22 cellular contexts compared by ENCODE assay signal in the genomic region with DNA sequence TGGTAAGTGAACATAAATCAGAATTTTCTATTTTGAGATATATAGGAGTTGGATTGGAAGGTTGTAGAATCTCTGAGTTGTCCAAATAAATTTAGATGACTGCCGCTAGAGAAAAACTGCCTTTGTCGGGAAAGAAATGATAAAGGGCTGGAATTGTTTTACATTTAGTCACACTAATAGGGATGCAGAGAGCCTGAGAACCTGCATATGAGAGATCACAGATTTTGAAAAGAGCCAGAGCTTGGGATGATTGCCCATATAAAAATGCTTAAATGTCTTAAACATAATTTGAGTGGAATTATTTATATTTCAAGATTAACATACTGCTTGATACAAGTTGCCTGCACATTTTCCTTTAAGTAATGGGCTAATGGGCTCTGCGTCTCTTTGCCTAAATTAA.
A peak's percentile ranks its signal among the peaks of the same experiment; 100 is the strongest.
DNase-seq lines count a peak whose midpoint lies in the region; TF ChIP-seq lines count a peak whose summit lies in the region.
"Had no signal": no experiment of that assay in that cellular context is flagged by ENCODE, and none has a peak within 500 bp of the region (broad histone marks: within the 10 kb centered on the region; RNA-seq: fewer than 3 reads in every experiment).

No MANE protein-coding gene starts in this region.

- TF ChIP-seq EP300 in SK-N-SH (IDR thresholded peaks at IDR 0.05; ENCODE audit: borderline replicate concordance in 1 of 2, low read depth in 1 of 2, low read length in 1 of 2): 0 out of 4 replicates have a peak, but pooled peaks of 1 of the 2 experiments have one; percentile 47

- H3K36me3 ChIP-seq in BE2C: no peaks in the 10 kb centered on the region
- no peaks in the 10 kb centered on the region for H3K36me3 ChIP-seq in SK-N-SH (replicated peaks in 1 of 2; ENCODE audit: control insufficient read depth in 1 of 2, insufficient read depth in 2 of 2, low read length in 1 of 2)
- H3K36me3 ChIP-seq: BLaER1 had no signal

- POLR2A ChIA-PET in SK-N-SH (lab: Yijun Ruan, JAX): no interaction called here

- H3K9me3 ChIP-seq in BE2C (no peaks in the 10 kb centered on the region), SK-N-SH (peaks cover 5% of the 10 kb centered on the region; the same call in 1 of the 2 replicates)
- H3K9me3 ChIP-seq: A549 had no signal

- H3K9ac ChIP-seq in SK-N-SH: no peak overlapping the region
- H3K9ac ChIP-seq: BLaER1 had no signal

- H3K4me2 ChIP-seq in SK-N-SH: no peak overlapping the region
- H3K4me2 ChIP-seq: A549, BLaER1 had no signal

- peaks cover 22% of the 10 kb centered on the region for H3K4me1 ChIP-seq in BE2C
- peaks cover 0 to 4% of the 10 kb centered on the region in 2 experiments; a peak in 2 of 4 replicates for H3K4me1 ChIP-seq in SK-N-SH (ENCODE audit: control insufficient read depth in 1 of 2, insufficient read depth in 2 of 2, low read depth in 1 of 2, low read length in 1 of 2)
- H3K4me1 ChIP-seq: A549, BLaER1 had no signal

- no peaks in the 10 kb centered on the region for H3F3A ChIP-seq in SK-N-SH (replicated peaks; ENCODE audit: insufficient read depth)

- TF ChIP-seq RAD21 in SK-N-SH (IDR thresholded peaks at IDR 0.05; ENCODE audit: low read length): no peak

- H3K27ac ChIP-seq in SK-N-SH (ENCODE audit: low read depth in 2 of 2, low read length in 1 of 2): no peak overlapping the region; a peak in 1 of 4 replicates
- H3K27ac ChIP-seq: 22Rv1, A549, BLaER1 had no signal

- 19% methylated on average over 3 of the region's 3 CpGs for WGBS in SK-N-SH (ENCODE audit: low lambda C conversion rate)

- H3K27me3 ChIP-seq in BE2C: no peaks in the 10 kb centered on the region
- H3K27me3 ChIP-seq in SK-N-SH (ENCODE audit: insufficient read depth): no peaks in the 10 kb centered on the region
- H3K27me3 ChIP-seq: BLaER1 had no signal

- H3K4me3 ChIP-seq in BE2C (ENCODE audit: low read depth, low read length) (peak overlapping the region; percentile 19), SK-N-SH (ENCODE audit: low read depth in 2 of 2, low read length in 1 of 2) (no peak overlapping the region)
- H3K4me3 ChIP-seq: A549, BLaER1, GM12878 had no signal

- H4K20me1 ChIP-seq in SK-N-SH (ENCODE audit: insufficient read depth): no peaks in the 10 kb centered on the region
- H4K20me1 ChIP-seq: BLaER1 had no signal

- no peaks in the 10 kb centered on the region; the same call in 1 of the 2 replicates for H3K79me2 ChIP-seq in SK-N-SH (ENCODE audit: insufficient read depth)

- DNase-seq in BE2C (no peak), SK-N-SH (no peak), amniotic epithelial cell (ENCODE audit: low read depth) (peak; percentile 1), NCI-H1092 (lab: John Stamatoyannopoulos, UW) (no peak), T-helper 9 cell (no peak)
- DNase-seq: AML-193; C1 segment of cervical spinal cord; CD4-positive, alpha-beta memory T cell; CD4-positive, CD25-positive, alpha-beta regulatory T cell; CD8-positive, alpha-beta memory T cell; COR-L47; DMS 273 treated with DMSO at 0.1 percent for 48 hours; DMS153; DMS53; DMS79; DND-41; EL; GDM1 had no signal

- TF ChIP-seq CTCF in BE2C (IDR thresholded peaks at IDR 0.05; ENCODE audit: low read depth, low read length): no peak
- TF ChIP-seq CTCF in SK-N-SH (IDR thresholded peaks at IDR 0.05): no peak

- H2AFZ ChIP-seq in SK-N-SH (ENCODE audit: low read depth): no peak overlapping the region

- CTCF ChIA-PET in SK-N-SH (lab: Yijun Ruan, JAX): no interaction called here

- no peaks in the 10 kb centered on the region for H3K9me2 ChIP-seq in SK-N-SH

TF ChIP-seq in SK-N-SH, 30 proteins besides CTCF, POLR2A, EP300 and RAD21:
- TF ChIP-seq RXRA (IDR thresholded peaks at IDR 0.05; ENCODE audit: borderline replicate concordance, low read depth): no peak
- TF ChIP-seq JUND (IDR thresholded peaks at IDR 0.05): 0 out of 2 replicates have a peak, but pooled peaks have one; percentile 25
- no peak for TF ChIP-seq SIN3A (IDR thresholded peaks at IDR 0.05; ENCODE audit: borderline replicate concordance, low read depth, low read length)
- no peak for TF ChIP-seq FOXM1 (IDR thresholded peaks at IDR 0.05; ENCODE audit: low read depth)
- TF ChIP-seq GABPA (IDR thresholded peaks at IDR 0.05; ENCODE audit: low read depth): no peak
- TF ChIP-seq TCF12 (IDR thresholded peaks at IDR 0.05): peak; percentile 84
- TF ChIP-seq NFIC (IDR thresholded peaks at IDR 0.05; ENCODE audit: borderline replicate concordance): peak; percentile 44; the same call in 1 of the 2 replicates
- peak; percentile 14; the same call in 1 of the 2 replicates for TF ChIP-seq POLR2AphosphoS5 (IDR thresholded peaks at IDR 0.05; ENCODE audit: low read depth, low read length)
- TF ChIP-seq, protein P1, sequence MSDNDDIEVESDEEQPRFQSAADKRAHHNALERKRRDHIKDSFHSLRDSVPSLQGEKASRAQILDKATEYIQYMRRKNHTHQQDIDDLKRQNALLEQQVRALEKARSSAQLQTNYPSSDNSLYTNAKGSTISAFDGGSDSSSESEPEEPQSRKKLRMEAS (IDR thresholded peaks at IDR 0.05; ENCODE audit: low read depth): no peak
- TF ChIP-seq NRF1 (IDR thresholded peaks at IDR 0.05; ENCODE audit: low read depth, low read length): no peak
- TF ChIP-seq CHD2 (IDR thresholded peaks at IDR 0.05; ENCODE audit: low read length, partially characterized antibody): no peak
- no peak for TF ChIP-seq YY1 (IDR thresholded peaks at IDR 0.05; ENCODE audit: low read depth)
- no peak for TF ChIP-seq TAF1 (IDR thresholded peaks at IDR 0.05; ENCODE audit: borderline replicate concordance, low read depth, low read length)
- peak; percentile 81 for TF ChIP-seq PBX3 (IDR thresholded peaks at IDR 0.05)
- no peak for TF ChIP-seq REST (IDR thresholded peaks at IDR 0.05; ENCODE audit: low read depth, low read length)
- no peak for TF ChIP-seq ZBTB33 (IDR thresholded peaks at IDR 0.05; ENCODE audit: borderline replicate concordance, low read depth)
- peak; percentile 21; the same call in 1 of the 2 replicates for TF ChIP-seq FOSL2 (IDR thresholded peaks at IDR 0.05; ENCODE audit: borderline replicate concordance, low read depth)
- no peak for TF ChIP-seq MXI1 (IDR thresholded peaks at IDR 0.05; ENCODE audit: low read depth, low read length)
- peak; percentile 57; the same call in 1 of the 2 replicates for TF ChIP-seq TEAD4 (IDR thresholded peaks at IDR 0.05; ENCODE audit: borderline replicate concordance, insufficient read depth)
